Comparison of ENCODE assay signal across 25 cellular contexts in genomic region chr3:179734497-179735281, GRCh38.
A peak's percentile ranks its signal among the peaks of the same experiment; 100 is the strongest.
DNase-seq lines count a peak whose midpoint lies in the region; ATAC-seq and TF ChIP-seq lines count a peak whose summit lies in the region.
"Had no signal": no experiment of that assay in that cellular context is flagged by ENCODE, and none has a peak within 500 bp of the region (broad histone marks: within the 10 kb centered on the region; RNA-seq: fewer than 3 reads in every experiment).

No MANE protein-coding gene starts in this region.

- H3K4me3 ChIP-seq in SK-N-SH (ENCODE audit: low read depth in 2 of 2, low read length in 1 of 2) (no peak overlapping the region), esophagus muscularis mucosa (no peak overlapping the region), gastroesophageal sphincter (no peak overlapping the region)
- H3K4me3 ChIP-seq: SJSA1, skin epidermis, thoracic aorta had no signal

- TF ChIP-seq CTCF in SK-N-SH (IDR thresholded peaks at IDR 0.05), result no peak
- TF ChIP-seq CTCF in esophagus muscularis mucosa (IDR thresholded peaks at IDR 0.05), result no peak
- TF ChIP-seq CTCF in gastroesophageal sphincter (IDR thresholded peaks at IDR 0.05), result no peak

- intact Hi-C loops in esophagus muscularis mucosa (cut with DNase I), result no loop called here

- H3K4me1 ChIP-seq in SK-N-SH (ENCODE audit: control insufficient read depth in 1 of 2, insufficient read depth in 2 of 2, low read depth in 1 of 2, low read length in 1 of 2) (no peaks in the 10 kb centered on the region), esophagus muscularis mucosa (peaks cover 0 to 13% (median 0%) of the 10 kb centered on the region in 4 donors), gastroesophageal sphincter (no peaks in the 10 kb centered on the region)

- ATAC-seq in SK-N-SH treated with all-trans-retinoic acid at 6 μM for 48 hours (no peak), gastroesophageal sphincter (no peak), GM21825 (IDR thresholded peaks at IDR 0.05; ENCODE audit: unreplicated experiment) (no peak)
- ATAC-seq: left lobe of liver; stimulated activated memory B cell treated with anti-CD40 and anti-IgM and Interleukin-4, amounts not matched to agents 10 μg/mL and 1 μg/mL and 100 μg/mL, for 72 hours had no signal

- H3K4me2 ChIP-seq in SK-N-SH, result no peak overlapping the region

- no peak for TF ChIP-seq RAD21 in SK-N-SH (IDR thresholded peaks at IDR 0.05; ENCODE audit: low read length)

- H3F3A ChIP-seq in SK-N-SH (replicated peaks; ENCODE audit: insufficient read depth), result no peaks in the 10 kb centered on the region

- H3K27ac ChIP-seq in SK-N-SH (ENCODE audit: low read depth in 2 of 2, low read length in 1 of 2), result no peak overlapping the region
- no peak overlapping the region for H3K27ac ChIP-seq in esophagus muscularis mucosa (replicated peaks in 1 of 4)
- H3K27ac ChIP-seq in gastroesophageal sphincter, result no peak overlapping the region
- H3K27ac ChIP-seq: brain microvascular endothelial cell, SJSA1, skin epidermis, thoracic aorta, VCaP had no signal

- H3K36me3 ChIP-seq in SK-N-SH (replicated peaks in 1 of 2; ENCODE audit: control insufficient read depth in 1 of 2, insufficient read depth in 2 of 2, low read length in 1 of 2) (peaks cover 20 to 42% of the 10 kb centered on the region in 2 experiments), esophagus muscularis mucosa (peaks cover 0 to 71% (median 26%) of the 10 kb centered on the region in 4 donors), gastroesophageal sphincter (peaks cover 3 to 58% of the 10 kb centered on the region in 2 donors)

- peaks cover 3% of the 10 kb centered on the region; the same call in 1 of the 2 replicates for H3K79me2 ChIP-seq in SK-N-SH (ENCODE audit: insufficient read depth)

- H3K9me2 ChIP-seq in SK-N-SH, result no peaks in the 10 kb centered on the region

- no peak for TF ChIP-seq POLR2A in esophagus muscularis mucosa (IDR thresholded peaks at IDR 0.05; ENCODE audit: low read depth)
- TF ChIP-seq POLR2A in gastroesophageal sphincter (IDR thresholded peaks at IDR 0.05), result no peak

- 89% methylated on average over 4 of the region's 4 CpGs for WGBS in SK-N-SH (ENCODE audit: low lambda C conversion rate)
- WGBS in esophagus muscularis mucosa, result 90% methylated on average over 4 of the region's 4 CpGs
- WGBS in gastroesophageal sphincter (ENCODE audit: low coverage in 1 of 2), 2 donors, result 81 to 84% methylated on average over 3 to 4 of the region's 4 CpGs

- CTCF ChIA-PET in SK-N-SH (lab: Yijun Ruan, JAX), result interaction anchor here (1.1 to 6.4 kb wide), 3 partner anchors 15 to 58 kb away, joined by 3 to 55 read pairs (median 3); no protein-coding TSS in a partner anchor

- no peaks in the 10 kb centered on the region for H3K27me3 ChIP-seq in SK-N-SH (ENCODE audit: insufficient read depth)
- H3K27me3 ChIP-seq in esophagus muscularis mucosa, result no peaks in the 10 kb centered on the region
- H3K27me3 ChIP-seq in gastroesophageal sphincter, result no peaks in the 10 kb centered on the region
- H3K27me3 ChIP-seq: brain microvascular endothelial cell, SJSA1 had no signal

- DNase-seq in SK-N-SH (no peak), M059J (ENCODE audit: low read depth) (peak; percentile 20), esophagus muscularis mucosa (ENCODE audit: extremely low spot score) (peak; percentile 79), renal cortical epithelial cell (ENCODE audit: low read depth) (peak; percentile 19), NCI-H1694 (lab: John Stamatoyannopoulos, UW) (no peak)
- DNase-seq: 8988T; activated CD4-positive, alpha-beta T cell treated with anti-CD3 and anti-CD28 coated beads, Interleukin-2, amount 10 ng/mL, durations not matched to agents 24 days and 14 days; activated CD8-positive, alpha-beta memory T cell treated with anti-CD3 and anti-CD28 coated beads, Interleukin-2, amount 50 U/mL, for 4 hours; activated effector memory CD4-positive, alpha-beta T cell treated with Interleukin-2 at 50 U/mL for 16 hours; brain microvascular endothelial cell; glutamatergic neuron; NCI-H1092 treated with DMSO at 0.1 percent for 48 hours; NCI-H2029 treated with DMSO at 0.1 percent for 48 hours; NCI-H345; NCI-H774; stimulated activated CD4-positive, alpha-beta T cell treated with anti-CD3 and anti-CD28 coated beads, Interleukin-1b, Interleukin-23, amount 100 ng/mL, for 48 hours had no signal

- POLR2A ChIA-PET in SK-N-SH (lab: Yijun Ruan, JAX), result no interaction called here

- H3K9me3 ChIP-seq in SK-N-SH (no peaks in the 10 kb centered on the region), esophagus muscularis mucosa (no peaks in the 10 kb centered on the region), gastroesophageal sphincter (no peaks in the 10 kb centered on the region)
- H3K9me3 ChIP-seq: SJSA1, thoracic aorta had no signal

- no peak for TF ChIP-seq EP300 in SK-N-SH (IDR thresholded peaks at IDR 0.05; ENCODE audit: borderline replicate concordance in 1 of 2, low read depth in 1 of 2, low read length in 1 of 2)
- TF ChIP-seq EP300 in esophagus muscularis mucosa (IDR thresholded peaks at IDR 0.05), result no peak
- no peak for TF ChIP-seq EP300 in gastroesophageal sphincter (IDR thresholded peaks at IDR 0.05)

- no peaks in the 10 kb centered on the region; the same call in 1 of the 2 replicates for H4K20me1 ChIP-seq in SK-N-SH (ENCODE audit: insufficient read depth)

- no peak overlapping the region for H3K9ac ChIP-seq in SK-N-SH

- no peak overlapping the region for H2AFZ ChIP-seq in SK-N-SH (ENCODE audit: low read depth)

TF ChIP-seq in SK-N-SH, 30 proteins besides CTCF, POLR2A, EP300 and RAD21:
- TF ChIP-seq MXI1 (IDR thresholded peaks at IDR 0.05; ENCODE audit: low read depth, low read length) (no peak), FOSL2 (IDR thresholded peaks at IDR 0.05; ENCODE audit: borderline replicate concordance, low read depth) (0 out of 2 replicates have a peak, but pooled peaks have one; percentile 4)
- TF ChIP-seq, protein P1, sequence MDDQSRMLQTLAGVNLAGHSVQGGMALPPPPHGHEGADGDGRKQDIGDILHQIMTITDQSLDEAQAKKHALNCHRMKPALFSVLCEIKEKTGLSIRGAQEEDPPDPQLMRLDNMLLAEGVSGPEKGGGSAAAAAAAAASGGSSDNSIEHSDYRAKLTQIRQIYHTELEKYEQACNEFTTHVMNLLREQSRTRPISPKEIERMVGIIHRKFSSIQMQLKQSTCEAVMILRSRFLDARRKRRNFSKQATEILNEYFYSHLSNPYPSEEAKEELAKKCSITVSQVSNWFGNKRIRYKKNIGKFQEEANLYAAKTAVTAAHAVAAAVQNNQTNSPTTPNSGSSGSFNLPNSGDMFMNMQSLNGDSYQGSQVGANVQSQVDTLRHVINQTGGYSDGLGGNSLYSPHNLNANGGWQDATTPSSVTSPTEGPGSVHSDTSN (IDR thresholded peaks at IDR 0.05), result no peak
TF ChIP-seq in SK-N-SH: peak in this region for 1.

TF ChIP-seq in SK-N-SH treated with all-trans-retinoic acid at 6 μM for 48 hours, 23 proteins besides CTCF, POLR2A, EP300 and RAD21 (continues in another document):
- TF ChIP-seq OSR1 (CRISPR knock-in tag; IDR thresholded peaks at IDR 0.05), result no peak
- no peak for TF ChIP-seq BACH2 (CRISPR knock-in tag; IDR thresholded peaks at IDR 0.05; ENCODE audit: borderline replicate concordance)
- TF ChIP-seq, protein P2, sequence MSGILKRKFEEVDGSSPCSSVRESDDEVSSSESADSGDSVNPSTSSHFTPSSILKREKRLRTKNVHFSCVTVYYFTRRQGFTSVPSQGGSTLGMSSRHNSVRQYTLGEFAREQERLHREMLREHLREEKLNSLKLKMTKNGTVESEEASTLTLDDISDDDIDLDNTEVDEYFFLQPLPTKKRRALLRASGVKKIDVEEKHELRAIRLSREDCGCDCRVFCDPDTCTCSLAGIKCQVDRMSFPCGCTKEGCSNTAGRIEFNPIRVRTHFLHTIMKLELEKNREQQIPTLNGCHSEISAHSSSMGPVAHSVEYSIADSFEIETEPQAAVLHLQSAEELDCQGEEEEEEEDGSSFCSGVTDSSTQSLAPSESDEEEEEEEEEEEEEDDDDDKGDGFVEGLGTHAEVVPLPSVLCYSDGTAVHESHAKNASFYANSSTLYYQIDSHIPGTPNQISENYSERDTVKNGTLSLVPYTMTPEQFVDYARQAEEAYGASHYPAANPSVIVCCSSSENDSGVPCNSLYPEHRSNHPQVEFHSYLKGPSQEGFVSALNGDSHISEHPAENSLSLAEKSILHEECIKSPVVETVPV (CRISPR knock-in tag; IDR thresholded peaks at IDR 0.05), result no peak
- TF ChIP-seq ARNTL (CRISPR knock-in tag; IDR thresholded peaks at IDR 0.05; ENCODE audit: borderline replicate concordance, low read depth), result no peak
- TF ChIP-seq TOX (CRISPR knock-in tag; IDR thresholded peaks at IDR 0.05; ENCODE audit: borderline replicate concordance), result no peak
- no peak for TF ChIP-seq GLIS3 (CRISPR knock-in tag; IDR thresholded peaks at IDR 0.05)
- no peak for TF ChIP-seq SNAI2 (CRISPR knock-in tag; IDR thresholded peaks at IDR 0.05)
- no peak for TF ChIP-seq CSDC2 (CRISPR knock-in tag; IDR thresholded peaks at IDR 0.05)
- TF ChIP-seq PPARA (CRISPR knock-in tag; IDR thresholded peaks at IDR 0.05; ENCODE audit: borderline replicate concordance), result no peak
- no peak for TF ChIP-seq TCF4 (CRISPR knock-in tag; IDR thresholded peaks at IDR 0.05; ENCODE audit: borderline replicate concordance)
- no peak for TF ChIP-seq ZFP3 (CRISPR knock-in tag; IDR thresholded peaks at IDR 0.05)
- TF ChIP-seq, protein P3, sequence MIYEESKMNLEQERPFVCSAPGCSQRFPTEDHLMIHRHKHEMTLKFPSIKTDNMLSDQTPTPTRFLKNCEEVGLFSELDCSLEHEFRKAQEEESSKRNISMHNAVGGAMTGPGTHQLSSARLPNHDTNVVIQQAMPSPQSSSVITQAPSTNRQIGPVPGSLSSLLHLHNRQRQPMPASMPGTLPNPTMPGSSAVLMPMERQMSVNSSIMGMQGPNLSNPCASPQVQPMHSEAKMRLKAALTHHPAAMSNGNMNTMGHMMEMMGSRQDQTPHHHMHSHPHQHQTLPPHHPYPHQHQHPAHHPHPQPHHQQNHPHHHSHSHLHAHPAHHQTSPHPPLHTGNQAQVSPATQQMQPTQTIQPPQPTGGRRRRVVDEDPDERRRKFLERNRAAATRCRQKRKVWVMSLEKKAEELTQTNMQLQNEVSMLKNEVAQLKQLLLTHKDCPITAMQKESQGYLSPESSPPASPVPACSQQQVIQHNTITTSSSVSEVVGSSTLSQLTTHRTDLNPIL (CRISPR knock-in tag; IDR thresholded peaks at IDR 0.05; ENCODE audit: low read depth), result no peak

Comparison
In these comparisons a context has a peak if more than half of its experiments do, and no peak if none do; other contexts are left out.
1. DNase-seq: peak in M059J (single experiment), esophagus muscularis mucosa (single experiment) and renal cortical epithelial cell (single experiment); none in SK-N-SH (single experiment) and NCI-H1694 (single experiment).